24 cellular contexts compared by ENCODE assay signal in genomic region chr1:90149101-90149500, GRCh38.
DNase-seq lines count a peak whose midpoint lies in the region; ATAC-seq, FAIRE-seq and TF ChIP-seq lines count a peak whose summit lies in the region.
"Had no signal": no experiment of that assay in that cellular context is flagged by ENCODE, and none has a peak within 500 bp of the region (broad histone marks: within the 10 kb centered on the region; RNA-seq: fewer than 3 reads in every experiment).

No MANE protein-coding gene starts in this region.

- H3K4me3 ChIP-seq in LNCaP clone FGC (ENCODE audit: low read depth, low read length) (no peak overlapping the region), H1 (ENCODE audit: extremely low read depth in 1 of 4, insufficient read depth in 2 of 4, low read depth in 3 of 4, low read length in 4 of 4) (no peak overlapping the region)
- H3K4me3 ChIP-seq: gastroesophageal sphincter, prostate gland, tibial artery had no signal

- H3K4me3 Mint-ChIP-seq in type B pancreatic cell: no peak overlapping the region
- H3K4me3 Mint-ChIP-seq in mesothelial cell of epicardium: no peak overlapping the region
- no peak overlapping the region for H3K4me3 Mint-ChIP-seq in naive thymus-derived CD8-positive, alpha-beta T cell
- H3K4me3 Mint-ChIP-seq: stimulated activated naive CD8-positive, alpha-beta T cell treated with anti-CD3 and anti-CD28 coated beads, Interleukin-15, Interleukin-2, amounts not matched to agents 100 ng/mL and 50 ng/mL, for 24 hours had no signal

- no peaks in the 10 kb centered on the region for H3K27me3 ChIP-seq in H1 (replicated peaks in 1 of 4; ENCODE audit: control insufficient read depth in 3 of 4, extremely low read depth in 1 of 4, insufficient read depth in 3 of 4, low read length in 3 of 4)
- H3K27me3 ChIP-seq: gastroesophageal sphincter, neutrophil, tibial artery had no signal

- TF ChIP-seq POLR2A in H1 (IDR thresholded peaks at IDR 0.05; ENCODE audit: control extremely low read depth in 1 of 2, low read depth in 2 of 2, low read length in 2 of 2): no peak

- peak; percentile 27; the same call in 1 of the 2 replicates for TF ChIP-seq CTCF in LNCaP clone FGC (IDR thresholded peaks at IDR 0.05; ENCODE audit: control insufficient read depth, extremely low read depth, insufficient read depth)
- TF ChIP-seq CTCF in H1 (IDR thresholded peaks at IDR 0.05; ENCODE audit: control extremely low read depth in 1 of 3, insufficient read depth in 1 of 3, low read depth in 1 of 3, low read length in 3 of 3): peak; percentile 21 to 75 (median 52)
- peak; percentile 34 for TF ChIP-seq CTCF in type B pancreatic cell (conservative IDR thresholded peaks at IDR 0.05)
- no peak for TF ChIP-seq CTCF in mesothelial cell of epicardium (IDR thresholded peaks at IDR 0.05; ENCODE audit: unreplicated experiment)

- no peak overlapping the region for H3K4ac ChIP-seq in H1 (replicated peaks; ENCODE audit: insufficient read length, low read depth, low read length)

- no peak for ATAC-seq in naive thymus-derived CD8-positive, alpha-beta T cell
- ATAC-seq: activated naive CD4-positive, alpha-beta T cell treated with anti-CD3 and anti-CD28 coated beads, Interleukin-2, amount 50 U/mL, for 72 hours; gastroesophageal sphincter had no signal

- no peak overlapping the region for H2BK120ac ChIP-seq in H1 (replicated peaks; ENCODE audit: low read depth, low read length)

- no peak overlapping the region for H4K91ac ChIP-seq in H1 (replicated peaks; ENCODE audit: insufficient read length, low read length)

- no peak overlapping the region for H2BK12ac ChIP-seq in H1 (ENCODE audit: low read depth, low read length)

- no peak overlapping the region for H4K8ac ChIP-seq in H1 (ENCODE audit: extremely low read depth, insufficient read depth, low read length)

- WGBS in H1 (ENCODE audit: extremely low coverage in 1 of 2, insufficient coverage in 1 of 2, insufficient read length in 1 of 2, insufficient replicate concordance in 2 of 2, low coverage in 1 of 2, low lambda C conversion rate in 2 of 2, missing lambda C conversion rate in 1 of 2), 2 experiments: 57% methylated on average over 6 of the region's 6 CpGs; no CpG with 5 or more reads in 1 of the 2 experiments

- H3K27ac ChIP-seq in H1 (ENCODE audit: low read depth, low read length): no peak overlapping the region
- H3K27ac ChIP-seq: gastroesophageal sphincter, KMS-11, neutrophil, prostate gland, RWPE1, tibial artery had no signal

- DNase-seq in DMS53 (lab: John Stamatoyannopoulos, UW): peak; percentile 22
- no peak for DNase-seq in DMS53 treated with DMSO at 0.1 percent for 48 hours (lab: John Stamatoyannopoulos, UW; ENCODE audit: unreplicated experiment)
- DNase-seq in LNCaP clone FGC (ENCODE audit: low read depth): no peak
- DNase-seq in H1 (ENCODE audit: low read depth in 1 of 2, low spot score in 2 of 2): peak in 1 of 2 experiments; percentile 61
- DNase-seq in type B pancreatic cell (ENCODE audit: extremely low spot score, unreplicated experiment): no peak
- DNase-seq in mesothelial cell of epicardium (ENCODE audit: low spot score in 2 of 2, unreplicated experiment in 2 of 2): no peak
- DNase-seq in DMS153 treated with DMSO at 0.1 percent for 48 hours (lab: John Stamatoyannopoulos, UW; ENCODE audit: unreplicated experiment): no peak
- DNase-seq in naive thymus-derived CD8-positive, alpha-beta T cell: no peak
- DNase-seq: activated CD4-positive, alpha-beta T cell treated with anti-CD3 and anti-CD28 coated beads, Interleukin-2, amount 50 U/mL, for 1 hour; activated CD8-positive, alpha-beta memory T cell treated with anti-CD3 and anti-CD28 coated beads, Interleukin-2, amount 50 U/mL, for 4 hours; aorta; cortex of kidney; NCI-H1930; NCI-H69; tibial artery had no signal

- H3K79me1 ChIP-seq in H1 (ENCODE audit: low read depth, low read length): no peaks in the 10 kb centered on the region

- H3K23me2 ChIP-seq in H1 (ENCODE audit: low read depth, low read length): no peaks in the 10 kb centered on the region

- no peaks in the 10 kb centered on the region for H3K36me3 ChIP-seq in H1 (ENCODE audit: control insufficient read depth in 2 of 4, insufficient read depth in 4 of 4, low read length in 3 of 4)
- H3K36me3 ChIP-seq: gastroesophageal sphincter, neutrophil, prostate gland, tibial artery had no signal

- H2AK5ac ChIP-seq in H1 (ENCODE audit: low read depth, low read length): no peak overlapping the region

- H2BK5ac ChIP-seq in H1 (ENCODE audit: low read depth, low read length): no peak overlapping the region

- no peak overlapping the region for H3K9ac ChIP-seq in H1 (replicated peaks in 1 of 4; ENCODE audit: extremely low read depth in 1 of 4, low read depth in 3 of 4, low read length in 3 of 4)
- H3K9ac ChIP-seq: KMS-11 had no signal

- no peak for TF ChIP-seq EP300 in H1 (IDR thresholded peaks at IDR 0.05; ENCODE audit: borderline replicate concordance in 1 of 2, low read depth in 2 of 2, low read length in 2 of 2)

- H3K27ac Mint-ChIP-seq in type B pancreatic cell (no peak overlapping the region), mesothelial cell of epicardium (no peak overlapping the region)
- H3K27ac Mint-ChIP-seq in naive thymus-derived CD8-positive, alpha-beta T cell: no peak overlapping the region
- H3K27ac Mint-ChIP-seq: activated naive CD4-positive, alpha-beta T cell treated with anti-CD3 and anti-CD28 coated beads, Interleukin-2, amount 50 U/mL, for 72 hours; stimulated activated naive CD8-positive, alpha-beta T cell treated with anti-CD3 and anti-CD28 coated beads, Interleukin-15, Interleukin-2, amounts not matched to agents 100 ng/mL and 50 ng/mL, for 24 hours had no signal

- H3K4me1 ChIP-seq in H1 (replicated peaks in 1 of 4; ENCODE audit: control insufficient read depth in 3 of 4, insufficient read depth in 4 of 4, low read length in 3 of 4): no peaks in the 10 kb centered on the region
- H3K4me1 ChIP-seq: gastroesophageal sphincter, prostate gland, tibial artery had no signal

- H3K4me2 ChIP-seq in H1 (ENCODE audit: insufficient read depth in 1 of 2, low read depth in 2 of 2, low read length in 2 of 2): no peak overlapping the region
- H3K4me2 ChIP-seq: KMS-11 had no signal

- H3K27me3 Mint-ChIP-seq in type B pancreatic cell (no peaks in the 10 kb centered on the region), mesothelial cell of epicardium (ENCODE audit: low read depth) (peaks cover 5% of the 10 kb centered on the region)
- H3K27me3 Mint-ChIP-seq in naive thymus-derived CD8-positive, alpha-beta T cell: peaks cover 4 to 22% (median 6%) of the 10 kb centered on the region in 5 donors
- H3K27me3 Mint-ChIP-seq: stimulated activated naive CD8-positive, alpha-beta T cell treated with anti-CD3 and anti-CD28 coated beads, Interleukin-15, Interleukin-2, amounts not matched to agents 100 ng/mL and 50 ng/mL, for 24 hours had no signal

- H3K23ac ChIP-seq in H1 (ENCODE audit: insufficient read length): no peak overlapping the region

- no peaks in the 10 kb centered on the region for H3K79me2 ChIP-seq in H1 (ENCODE audit: control insufficient read depth in 1 of 2, insufficient read depth in 2 of 2, low read length in 2 of 2)

- H3K14ac ChIP-seq in H1 (ENCODE audit: insufficient read length): no peak overlapping the region

- TF ChIP-seq RAD21 in H1 (IDR thresholded peaks at IDR 0.05 in 1 of 2, conservative IDR thresholded peaks at IDR 0.05 in 1 of 2; ENCODE audit: low read depth in 2 of 2, low read length in 2 of 2): peak; percentile 53 to 56

- no peak overlapping the region for H3K18ac ChIP-seq in H1 (ENCODE audit: extremely low read depth, low read length)

- H3K4me1 Mint-ChIP-seq in type B pancreatic cell (ENCODE audit: unreplicated experiment) (no peaks in the 10 kb centered on the region), mesothelial cell of epicardium (no peaks in the 10 kb centered on the region)
- no peaks in the 10 kb centered on the region for H3K4me1 Mint-ChIP-seq in naive thymus-derived CD8-positive, alpha-beta T cell

- H3K36me3 Mint-ChIP-seq in type B pancreatic cell: no peaks in the 10 kb centered on the region
- H3K36me3 Mint-ChIP-seq in mesothelial cell of epicardium: no peaks in the 10 kb centered on the region
- peaks cover 0 to 9% (median 0%) of the 10 kb centered on the region in 3 donors for H3K36me3 Mint-ChIP-seq in naive thymus-derived CD8-positive, alpha-beta T cell
- H3K36me3 Mint-ChIP-seq: activated naive CD4-positive, alpha-beta T cell treated with anti-CD3 and anti-CD28 coated beads, Interleukin-2, amount 50 U/mL, for 72 hours had no signal

- peaks cover 6% of the 10 kb centered on the region for H3K9me3 Mint-ChIP-seq in type B pancreatic cell
- H3K9me3 Mint-ChIP-seq in mesothelial cell of epicardium: peaks cover 20% of the 10 kb centered on the region
- peaks cover 0 to 30% (median 11%) of the 10 kb centered on the region in 9 donors for H3K9me3 Mint-ChIP-seq in naive thymus-derived CD8-positive, alpha-beta T cell

- H4K20me1 ChIP-seq in H1 (replicated peaks in 1 of 2; ENCODE audit: control insufficient read depth in 1 of 2, insufficient read depth in 2 of 2, low read length in 2 of 2): no peaks in the 10 kb centered on the region

- no peak overlapping the region for H3K56ac ChIP-seq in H1 (replicated peaks; ENCODE audit: insufficient read length, low read depth, low read length)

- POLR2A ChIA-PET in H1 (lab: Charles Lee; ENCODE audit: partially characterized antibody): no interaction called here
- POLR2A ChIA-PET in naive thymus-derived CD8-positive, alpha-beta T cell (lab: Charles Lee): no interaction called here

- H2BK20ac ChIP-seq in H1 (ENCODE audit: low read length): no peak overlapping the region

- no peaks in the 10 kb centered on the region for H3K9me3 ChIP-seq in H1 (ENCODE audit: insufficient read depth in 2 of 2, low read depth in 1 of 2, low read length in 1 of 2)
- H3K9me3 ChIP-seq: neutrophil, prostate gland had no signal

- no peak overlapping the region for H2BK15ac ChIP-seq in H1 (ENCODE audit: low read length)

- no peak overlapping the region for H4K5ac ChIP-seq in H1 (ENCODE audit: insufficient read length, low read depth, low read length)

- H2AFZ ChIP-seq in H1 (ENCODE audit: low read length): no peak overlapping the region

- CTCF ChIA-PET in H1 (lab: Charles Lee; ENCODE audit: partially characterized antibody): interaction anchor here (0.5 to 4.6 kb wide), 12 partner anchors 15 to 1161 kb away, joined by 3 to 36 read pairs (median 4); no protein-coding TSS in a partner anchor

- peak; percentile 81 for FAIRE-seq in H1 (lab: Jason Lieb, UNC)
- FAIRE-seq: A204.1, GM19239 had no signal

TF ChIP-seq in H1, 55 proteins besides CTCF, POLR2A, EP300 and RAD21 (continues in another document):
- TF ChIP-seq RFX5 (IDR thresholded peaks at IDR 0.05; ENCODE audit: borderline replicate concordance, low read depth, low read length): no peak
- TF ChIP-seq TAF7 (optimal IDR thresholded peaks at IDR 0.05; ENCODE audit: borderline replicate concordance, low read depth, low read length): no peak
- TF ChIP-seq TBP (IDR thresholded peaks at IDR 0.05; ENCODE audit: low read depth, low read length): no peak
- no peak for TF ChIP-seq CEBPB (IDR thresholded peaks at IDR 0.05; ENCODE audit: low read depth, low read length)
- no peak for TF ChIP-seq HDAC6 (IDR thresholded peaks at IDR 0.05; ENCODE audit: low read depth, low read length)
- no peak for TF ChIP-seq CREB1 (IDR thresholded peaks at IDR 0.05)
- TF ChIP-seq NRF1 (IDR thresholded peaks at IDR 0.05; ENCODE audit: low read depth, low read length): no peak
- no peak for TF ChIP-seq SAP30 (IDR thresholded peaks at IDR 0.05; ENCODE audit: insufficient read depth, insufficient replicate concordance, low read length)
